In genomic region chr17:62787358-62787757, GRCh38 we compare ENCODE assay signal across 23 cellular contexts. TPM values are rescaled to one million over a fixed set of nuclear protein-coding genes. Genes with fewer than 3 reads are reported as not detected.
"Had no signal": no experiment of that assay in that cellular context is flagged by ENCODE, and none has a peak within 500 bp of the region (broad histone marks: within the 10 kb centered on the region; RNA-seq: fewer than 3 reads in every experiment).

No MANE protein-coding gene starts in this region.

- H3K4me1 ChIP-seq: breast epithelium had no signal

- H3K4me3 ChIP-seq: breast epithelium, lung, ovary had no signal

- ATAC-seq: activated naive CD4-positive, alpha-beta T cell treated with anti-CD3 and anti-CD28 coated beads, Interleukin-2, amount 50 U/mL, for 72 hours; effector memory CD8-positive, alpha-beta T cell; left colon; WTC11 had no signal

- H3K27ac ChIP-seq: breast epithelium, ovary had no signal

- DNase-seq: activated CD4-positive, alpha-beta memory T cell treated with anti-CD3 and anti-CD28 coated beads, Interleukin-2, amount 10 ng/mL, durations not matched to agents 7 days and 5 days; activated CD4-positive, alpha-beta T cell treated with anti-CD3 and anti-CD28 coated beads for 4 hours; activated effector memory CD4-positive, alpha-beta T cell treated with Interleukin-2 at 50 U/mL for 16 hours; activated T-cell treated with anti-CD3 and anti-CD28 coated beads, Interleukin-2, amount 50 U/mL, for 24 hours; anterior cingulate cortex; cerebellar nuclear complex; effector memory CD8-positive, alpha-beta T cell; immature natural killer cell; left colon; midbrain; ovary; stimulated activated CD4-positive, alpha-beta T cell treated with anti-CD3 and anti-CD28 coated beads, Interleukin-4, amount 100 ng/mL, for 1 hour; stimulated activated naive CD4-positive, alpha-beta T cell; T-helper 2 cell had no signal

- FAIRE-seq: frontal cortex, TTC549 had no signal

- H3K36me3 ChIP-seq: breast epithelium, ovary had no signal

- H3K9me3 ChIP-seq: ovary had no signal

- H3K27me3 ChIP-seq: breast epithelium, ovary had no signal

RNA-seq across cellular contexts. Expression of gene MARCHF10, which starts 20.8 kb away (rescaled TPM):
- total RNA-seq: activated CD4-positive, alpha-beta memory T cell treated with anti-CD3 and anti-CD28 coated beads, Interleukin-2, amount 10 ng/mL, durations not matched to agents 7 days and 5 days; activated naive CD4-positive, alpha-beta T cell treated with anti-CD3 and anti-CD28 coated beads, Interleukin-2, amount 50 U/mL, for 72 hours; left colon; myocyte; skeletal muscle tissue; subcutaneous adipose tissue had no signal
